ENCODE assay signal across 35 cellular contexts in the genomic region with DNA sequence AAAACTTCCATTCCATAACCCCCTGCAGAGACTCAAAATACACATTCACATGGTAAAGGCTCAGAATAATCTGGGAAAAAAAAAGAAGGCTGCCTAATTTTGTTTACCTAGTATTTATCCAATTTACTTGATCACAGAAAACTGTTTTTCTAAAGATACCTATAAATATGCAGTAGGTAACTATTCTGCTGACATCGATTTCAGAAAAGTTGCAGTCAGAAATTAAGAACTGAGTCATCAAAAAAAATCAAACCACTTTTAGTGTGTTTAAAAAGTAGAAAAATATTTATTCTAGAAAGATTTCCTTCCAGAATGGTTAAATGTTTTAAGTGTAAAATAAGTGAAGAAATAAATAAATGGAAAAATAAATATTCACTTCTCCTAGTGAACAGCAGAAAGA.
"Had no signal": no experiment of that assay in that cellular context is flagged by ENCODE, and none has a peak within 500 bp of the region (broad histone marks: within the 10 kb centered on the region; RNA-seq: fewer than 3 reads in every experiment).

No MANE protein-coding gene starts in this region.

- H3K9me3 Mint-ChIP-seq: activated CD4-positive, alpha-beta T cell treated with anti-CD3 and anti-CD28 coated beads, Interleukin-2, amount 10 ng/mL, durations not matched to agents 24 days and 14 days; activated CD8-positive, alpha-beta T cell treated with anti-CD3 and anti-CD28 coated beads for 36 hours; activated naive CD8-positive, alpha-beta T cell treated with anti-CD3 and anti-CD28 coated beads for 36 hours; activated T-helper 17 cell treated with anti-CD3 and anti-CD28 coated beads, Interleukin-2, amount 50 U/mL, for 72 hours; central memory CD8-positive, alpha-beta T cell; T-helper 1 cell treated with Interleukin-12 subunit alpha and Interleukin-12 subunit beta and Interleukin-4 antibody, amounts not matched to agents 30 μg/mL and 1 μg/mL, for 36 hours; T-helper 2 cell treated with Interferon-gamma antibody and Interleukin-4, amounts not matched to agents 5 μg/mL and 100 μg/mL, for 36 hours had no signal

- H3K36me3 Mint-ChIP-seq: activated naive CD8-positive, alpha-beta T cell treated with anti-CD3 and anti-CD28 coated beads for 36 hours had no signal

- H3K27me3 Mint-ChIP-seq: activated CD8-positive, alpha-beta T cell treated with anti-CD3 and anti-CD28 coated beads for 36 hours; activated naive CD8-positive, alpha-beta T cell treated with anti-CD3 and anti-CD28 coated beads for 36 hours; activated T-helper 17 cell treated with anti-CD3 and anti-CD28 coated beads, Interleukin-2, amount 50 U/mL, for 72 hours had no signal

- H3K4me3 Mint-ChIP-seq: activated CD4-positive, alpha-beta T cell treated with anti-CD3 and anti-CD28 coated beads, Interleukin-2, amount 10 ng/mL, durations not matched to agents 24 days and 14 days; activated CD8-positive, alpha-beta T cell treated with anti-CD3 and anti-CD28 coated beads for 36 hours; activated naive CD8-positive, alpha-beta T cell treated with anti-CD3 and anti-CD28 coated beads for 36 hours; activated T-cell treated with anti-CD3 and anti-CD28 coated beads, Interleukin-2, amount 50 U/mL, for 72 hours; activated T-helper 17 cell treated with anti-CD3 and anti-CD28 coated beads, Interleukin-2, amount 50 U/mL, for 72 hours; central memory CD8-positive, alpha-beta T cell; T-helper 1 cell treated with Interleukin-12 subunit alpha and Interleukin-12 subunit beta and Interleukin-4 antibody, amounts not matched to agents 30 μg/mL and 1 μg/mL, for 36 hours; T-helper 2 cell treated with Interferon-gamma antibody and Interleukin-4, amounts not matched to agents 5 μg/mL and 100 μg/mL, for 36 hours had no signal

- H3K9me3 ChIP-seq: ascending aorta, Peyer's patch, SJSA1, SK-N-SH had no signal

- H3K27me3 ChIP-seq: ascending aorta, cardiac muscle cell, Peyer's patch had no signal

- H3K27ac Mint-ChIP-seq: activated CD4-positive, alpha-beta T cell treated with anti-CD3 and anti-CD28 coated beads, Interleukin-2, amount 10 ng/mL, durations not matched to agents 24 days and 14 days; activated CD8-positive, alpha-beta T cell treated with anti-CD3 and anti-CD28 coated beads for 36 hours; activated naive CD8-positive, alpha-beta T cell treated with anti-CD3 and anti-CD28 coated beads for 36 hours; activated T-cell treated with anti-CD3 and anti-CD28 coated beads, Interleukin-2, amount 50 U/mL, for 72 hours; activated T-helper 17 cell treated with anti-CD3 and anti-CD28 coated beads, Interleukin-2, amount 50 U/mL, for 72 hours; T-helper 1 cell treated with Interleukin-12 subunit alpha and Interleukin-12 subunit beta and Interleukin-4 antibody, amounts not matched to agents 30 μg/mL and 1 μg/mL, for 36 hours; T-helper 2 cell treated with Interferon-gamma antibody and Interleukin-4, amounts not matched to agents 5 μg/mL and 100 μg/mL, for 36 hours had no signal

- H3K4me2 ChIP-seq: SK-N-SH had no signal

- H3K27ac ChIP-seq: ascending aorta, cardiac muscle cell, Peyer's patch, SJSA1 had no signal

- H3K4me3 ChIP-seq: ascending aorta, cardiac muscle cell, Peyer's patch, SJSA1 had no signal

- H3K4me1 ChIP-seq: ascending aorta, Peyer's patch, SJSA1 had no signal

- ATAC-seq: activated CD8-positive, alpha-beta T cell treated with anti-CD3 and anti-CD28 coated beads for 36 hours; activated T-cell treated with anti-CD3 and anti-CD28 coated beads, Interleukin-2, amount 50 U/mL, for 72 hours; activated T-helper 17 cell treated with anti-CD3 and anti-CD28 coated beads, Interleukin-2, amount 50 U/mL, for 72 hours; PC-3 had no signal

- DNase-seq: activated CD4-positive, alpha-beta T cell treated with anti-CD3 and anti-CD28 coated beads, Interleukin-2, amount 10 ng/mL, durations not matched to agents 24 days and 14 days; activated CD4-positive, alpha-beta T cell treated with anti-CD3 and anti-CD28 coated beads, Interleukin-2, amount 50 U/mL, for 4 hours; activated CD8-positive, alpha-beta T cell treated with anti-CD3 and anti-CD28 coated beads for 36 hours; activated effector memory CD4-positive, alpha-beta T cell treated with anti-CD3 and anti-CD28 coated beads, Interleukin-2, amount 50 U/mL, for 16 hours; activated naive CD4-positive, alpha-beta T cell; activated naive CD4-positive, alpha-beta T cell treated with anti-CD3 and anti-CD28 coated beads, Interleukin-2, amount 50 U/mL, for 16 hours; activated naive CD8-positive, alpha-beta T cell treated with anti-CD3 and anti-CD28 coated beads for 36 hours; activated T-cell treated with anti-CD3 and anti-CD28 coated beads, Interleukin-2, amount 50 U/mL, for 1 hour; activated T-cell treated with anti-CD3 and anti-CD28 coated beads, Interleukin-2, amount 50 U/mL, for 72 hours; amygdala; Karpas-422; KBM-7; NCI-H1048; NCI-H1105 treated with DMSO at 0.1 percent for 48 hours; NCI-H1436; NCI-H187; NCI-H2029 treated with DMSO at 0.1 percent for 48 hours; NCI-H2107; NCI-H2171; NCI-H2227 treated with DMSO at 0.1 percent for 48 hours; NCI-H446; NCI-H510A treated with DMSO at 0.1 percent for 48 hours; PC-3; Peyer's patch; RPMI8226; SHP77 treated with DMSO at 0.1 percent for 48 hours; SK-N-SH had no signal

- H3K9ac ChIP-seq: SK-N-SH had no signal

- H3K4me1 Mint-ChIP-seq: activated CD4-positive, alpha-beta T cell treated with anti-CD3 and anti-CD28 coated beads, Interleukin-2, amount 10 ng/mL, durations not matched to agents 24 days and 14 days; activated T-helper 17 cell treated with anti-CD3 and anti-CD28 coated beads, Interleukin-2, amount 50 U/mL, for 72 hours; central memory CD8-positive, alpha-beta T cell had no signal

- FAIRE-seq: TTC549 had no signal

- H3K36me3 ChIP-seq: ascending aorta, cardiac muscle cell, Peyer's patch, SJSA1 had no signal
